ENCODE assay signal across 20 cellular contexts in the genomic region with DNA sequence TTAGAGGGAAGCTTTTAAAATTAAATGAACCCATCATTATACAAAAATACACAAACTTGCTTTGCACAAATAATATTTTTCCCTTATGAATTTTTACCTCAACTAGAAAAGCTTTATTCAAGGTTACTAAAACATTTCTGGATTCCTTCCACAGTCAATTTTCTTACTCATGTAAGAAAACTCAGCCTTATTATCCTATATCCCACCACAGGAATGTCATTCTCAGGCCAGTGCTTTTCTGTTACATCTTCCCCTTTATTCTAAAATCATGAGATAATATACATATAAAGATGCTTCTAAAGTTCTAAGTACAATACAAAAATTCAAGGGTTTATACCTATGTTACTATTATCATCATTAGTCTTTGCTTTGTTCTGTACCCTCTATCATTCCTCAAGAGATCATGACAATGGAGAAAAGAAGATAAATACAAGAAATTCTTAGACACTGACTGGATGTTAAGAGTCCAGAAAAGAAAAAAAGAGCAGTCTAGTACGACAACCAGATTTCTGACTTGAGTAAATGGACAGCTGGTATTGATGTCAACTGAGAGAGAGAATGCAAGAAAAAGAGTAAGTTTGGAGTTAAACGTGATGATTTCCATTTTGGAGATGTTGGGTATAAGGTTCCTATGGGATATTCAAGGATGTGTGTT.
DNase-seq lines count a peak whose midpoint lies in the region; TF ChIP-seq lines count a peak whose summit lies in the region.
"Had no signal": no experiment of that assay in that cellular context is flagged by ENCODE, and none has a peak within 500 bp of the region (broad histone marks: within the 10 kb centered on the region; RNA-seq: fewer than 3 reads in every experiment).

No MANE protein-coding gene starts in this region.

- no peak overlapping the region for H3K4me3 ChIP-seq in MG63
- H3K4me3 ChIP-seq: K562, sigmoid colon, uterus had no signal

- H3K9me3 ChIP-seq in MG63 = no peaks in the 10 kb centered on the region; the same call in 1 of the 2 replicates
- H3K9me3 ChIP-seq: sigmoid colon, uterus had no signal

- in situ Hi-C loops in ACHN (cut with HindIII; ENCODE audit: low pct_ligation_motif_present, low pct_unique_long_range_greater_than_20kb, low sequenced_read_pairs) = no loop called here

- peaks cover 4% of the 10 kb centered on the region for H3K36me3 ChIP-seq in MG63
- H3K36me3 ChIP-seq: uterus had no signal

- peak overlapping the region; percentile 5 for H3K4me3 Mint-ChIP-seq in chondrocyte (ENCODE audit: unreplicated experiment)

- peaks cover 3% of the 10 kb centered on the region for H3K9me3 Mint-ChIP-seq in chondrocyte (ENCODE audit: low read depth)

- TF ChIP-seq CTCF in chondrocyte (IDR thresholded peaks at IDR 0.05) = no peak

- H3K4me1 Mint-ChIP-seq in chondrocyte (ENCODE audit: low read depth) = peaks cover 56% of the 10 kb centered on the region

- peak overlapping the region; percentile 88 for H3K27ac Mint-ChIP-seq in chondrocyte (ENCODE audit: unreplicated experiment)

- H3K36me3 Mint-ChIP-seq in chondrocyte (ENCODE audit: low read depth) = peaks cover 9% of the 10 kb centered on the region

- peak; percentile 9 for DNase-seq in AG20443 (ENCODE audit: low spot score)
- DNase-seq in MG63 = peak; percentile 38
- DNase-seq in chondrocyte (ENCODE audit: low spot score) = no peak
- DNase-seq in myocyte (ENCODE audit: low read depth) = peak; percentile 13
- DNase-seq in ACHN = no peak
- DNase-seq in COLO829 (ENCODE audit: low spot score) = no peak
- DNase-seq in T-helper 9 cell = no peak
- DNase-seq in cerebellar nuclear complex (lab: John Stamatoyannopoulos, UW) = no peak
- DNase-seq: activated CD4-positive, alpha-beta T cell treated with anti-CD3 and anti-CD28 coated beads, Interleukin-2, amount 50 U/mL, for 1 hour; activated naive CD4-positive, alpha-beta T cell treated with anti-CD3 and anti-CD28 coated beads, Interleukin-2, amount 50 U/mL, for 16 hours; effector memory CD4-positive, alpha-beta T cell; foreskin keratinocyte; left ventricle myocardium superior; NCI-H1092; OCI-M1; sigmoid colon; stimulated activated CD4-positive, alpha-beta T cell treated with anti-CD3 and anti-CD28 coated beads, Interleukin-4, amount 100 ng/mL, for 1 hour; substantia nigra; uterus had no signal

- no peaks in the 10 kb centered on the region for H3K27me3 ChIP-seq in MG63
- H3K27me3 ChIP-seq: foreskin keratinocyte, sigmoid colon, uterus had no signal

- no peaks in the 10 kb centered on the region for H3K27me3 Mint-ChIP-seq in chondrocyte (ENCODE audit: low read depth)

Comparison
In these comparisons a context has a peak if more than half of its experiments do, and no peak if none do; other contexts are left out.
1. DNase-seq: peak in AG20443 (single experiment), MG63 (single experiment) and myocyte (single experiment); none in chondrocyte (single experiment), ACHN (single experiment), COLO829 (single experiment), T-helper 9 cell (single experiment) and cerebellar nuclear complex (0 of 2).